Comparison of ENCODE assay signal across 10 cellular contexts in genomic region chr19:14494451-14494850, GRCh38. TPM values are rescaled to one million over a fixed set of nuclear protein-coding genes. Genes with fewer than 3 reads are reported as not detected.
DNase-seq lines count a peak whose midpoint lies in the region; ATAC-seq and TF ChIP-seq lines count a peak whose summit lies in the region.
"Had no signal": no experiment of that assay in that cellular context is flagged by ENCODE, and none has a peak within 500 bp of the region (broad histone marks: within the 10 kb centered on the region; RNA-seq: fewer than 3 reads in every experiment).

No MANE protein-coding gene starts in this region.

- peaks cover 18% of the 10 kb centered on the region for H3K4me1 ChIP-seq in GM23248 (ENCODE audit: insufficient read depth)

- H3K9me3 ChIP-seq in GM23248 (ENCODE audit: low read depth), result no peaks in the 10 kb centered on the region

- in situ Hi-C loops in GM23248 (cut with MboI), result no loop called here

- H2AFZ ChIP-seq in GM23248, result no peak overlapping the region
- H2AFZ ChIP-seq: parathyroid adenoma had no signal

- DNase-seq in GM23248, result no peak
- DNase-seq in activated CD8-positive, alpha-beta T cell treated with anti-CD3 and anti-CD28 coated beads for 36 hours, result no peak
- no peak for DNase-seq in foreskin fibroblast
- DNase-seq in GM10248 (ENCODE audit: extremely low spot score), result no peak
- DNase-seq in midbrain (lab: John Stamatoyannopoulos, UW), result no peak
- no peak for DNase-seq in left ventricle myocardium superior
- DNase-seq: NCI-H146 had no signal

- no peak for TF ChIP-seq CTCF in activated CD8-positive, alpha-beta T cell treated with anti-CD3 and anti-CD28 coated beads for 36 hours (IDR thresholded peaks at IDR 0.05)
- no peak for TF ChIP-seq CTCF in foreskin fibroblast (IDR thresholded peaks at IDR 0.05; ENCODE audit: low read depth, low read length)
- no peak for TF ChIP-seq CTCF in GM10248 (IDR thresholded peaks at IDR 0.05; ENCODE audit: control extremely low read depth, extremely low read depth, low read depth, missing control alignments)

- H4K20me1 ChIP-seq in GM23248 (ENCODE audit: insufficient read depth), result no peaks in the 10 kb centered on the region

- no peaks in the 10 kb centered on the region for H3K27me3 ChIP-seq in GM23248 (replicated peaks; ENCODE audit: insufficient read depth)

- intact Hi-C loops in activated CD8-positive, alpha-beta T cell treated with anti-CD3 and anti-CD28 coated beads for 36 hours (cut with micrococcal nuclease), result no loop called here
- intact Hi-C loops in left ventricle myocardium superior (cut with micrococcal nuclease), result no loop called here

- POLR2A ChIA-PET in activated CD8-positive, alpha-beta T cell treated with anti-CD3 and anti-CD28 coated beads for 36 hours (lab: Charles Lee), result interaction anchor here (1.5 to 2.6 kb wide), 2 partner anchors 19 to 74 kb away, joined by 5 read pairs; partner anchors contain the start of gene DDX39A
- POLR2A ChIA-PET in GM10248 (lab: Yijun Ruan, JAX), result no interaction called here

- peaks cover 18% of the 10 kb centered on the region for H3K4me1 Mint-ChIP-seq in activated CD8-positive, alpha-beta T cell treated with anti-CD3 and anti-CD28 coated beads for 36 hours (ENCODE audit: low read depth)

- 61 to 66% methylated on average over 5 of the region's 5 CpGs for WGBS in GM23248 (ENCODE audit: low coverage in 1 of 2, low lambda C conversion rate in 2 of 2, missing lambda C conversion rate in 2 of 2), 2 experiments

- peak overlapping the region; percentile 84 for H3K4me3 ChIP-seq in GM23248
- H3K4me3 ChIP-seq in foreskin fibroblast (ENCODE audit: low read depth in 1 of 2, low read length in 2 of 2), result peak overlapping the region; percentile 93 to 96
- peak overlapping the region; percentile 75 to 95 (median 89) for H3K4me3 ChIP-seq in skin epidermis

- ATAC-seq in activated CD8-positive, alpha-beta T cell treated with anti-CD3 and anti-CD28 coated beads for 36 hours, result no peak
- ATAC-seq in left ventricle myocardium superior (no peak), GM21390 (IDR thresholded peaks at IDR 0.05; ENCODE audit: unreplicated experiment) (no peak)

- H3K27ac ChIP-seq in GM23248 (0 out of 2 replicates have a peak overlapping the region, but pooled peaks have one; percentile 19), skin epidermis (peak overlapping the region in 19 of 21 experiments; percentile 68 to 95 (median 89))
- H3K27ac ChIP-seq: parathyroid adenoma had no signal

- H3K9me2 ChIP-seq in GM23248 (ENCODE audit: insufficient read depth), result no peaks in the 10 kb centered on the region

- H3F3A ChIP-seq in GM23248 (ENCODE audit: insufficient read depth), result peaks cover 9% of the 10 kb centered on the region

- peak overlapping the region; percentile 81 for H3K9ac ChIP-seq in GM23248
- H3K9ac ChIP-seq: parathyroid adenoma had no signal

- peak overlapping the region; percentile 77 for H3K4me2 ChIP-seq in GM23248 (ENCODE audit: unreplicated experiment)

- no peaks in the 10 kb centered on the region for H3K36me3 ChIP-seq in GM23248 (ENCODE audit: low read depth)

- H3K27me3 Mint-ChIP-seq in activated CD8-positive, alpha-beta T cell treated with anti-CD3 and anti-CD28 coated beads for 36 hours, result no peaks in the 10 kb centered on the region

- peaks cover 3% of the 10 kb centered on the region for H3K36me3 Mint-ChIP-seq in activated CD8-positive, alpha-beta T cell treated with anti-CD3 and anti-CD28 coated beads for 36 hours (ENCODE audit: low read depth)

- peak overlapping the region; percentile 79 for H3K4me3 Mint-ChIP-seq in activated CD8-positive, alpha-beta T cell treated with anti-CD3 and anti-CD28 coated beads for 36 hours

- H3K9me3 Mint-ChIP-seq in activated CD8-positive, alpha-beta T cell treated with anti-CD3 and anti-CD28 coated beads for 36 hours, result no peaks in the 10 kb centered on the region

- peak overlapping the region; percentile 25 for H3K27ac Mint-ChIP-seq in activated CD8-positive, alpha-beta T cell treated with anti-CD3 and anti-CD28 coated beads for 36 hours

- peaks cover 49% of the 10 kb centered on the region for H3K79me2 ChIP-seq in GM23248 (ENCODE audit: insufficient read depth)

- CTCF ChIA-PET in activated CD8-positive, alpha-beta T cell treated with anti-CD3 and anti-CD28 coated beads for 36 hours (lab: Charles Lee), result interaction anchor here (1.5 to 5.6 kb wide), 6 partner anchors 10 to 57 kb away, joined by 4 to 37 read pairs (median 9); no protein-coding TSS in a partner anchor
- CTCF ChIA-PET in GM10248 (lab: Yijun Ruan, JAX), result interaction anchor here (1.2 to 5.8 kb wide), 4 partner anchors 9 to 27 kb away, joined by 3 to 43 read pairs (median 16); no protein-coding TSS in a partner anchor

RNA-seq across cellular contexts. Expression of gene GIPC1, which starts 1.5 kb away (rescaled TPM):
- total RNA-seq in GM23248 (2014; rRNA removed; shearing (Covaris generic)), result 143 and 173 TPM in 2 replicates
- 106 and 112 TPM in 2 replicates for polyA plus RNA-seq in GM23248 (2016; fragmentation: Nextera tagmentation; extraction: Ambion mirVana)
- total RNA-seq in activated CD8-positive, alpha-beta T cell treated with anti-CD3 and anti-CD28 coated beads for 36 hours, result 10 to 100 TPM; 17.3 to 19.6 TPM
- total RNA-seq in left ventricle myocardium superior, result 55.9 TPM

RNA-seq across cellular contexts. Expression of gene PTGER1, which starts 19.3 kb away (rescaled TPM):
- total RNA-seq in GM23248 (2014; rRNA removed; shearing (Covaris generic)), result 0.22 and 2.5 TPM in 2 replicates
- 0.79 and 0.80 TPM in 2 replicates for polyA plus RNA-seq in GM23248 (2016; fragmentation: Nextera tagmentation; extraction: Ambion mirVana)
- under 1 TPM; 0.43 TPM for total RNA-seq in activated CD8-positive, alpha-beta T cell treated with anti-CD3 and anti-CD28 coated beads for 36 hours
- not detected for total RNA-seq in left ventricle myocardium superior

RNA-seq across cellular contexts. Expression of gene DNAJB1, which starts 23.7 kb away (rescaled TPM):
- 82.5 and 101 TPM in 2 replicates for total RNA-seq in GM23248 (2014; rRNA removed; shearing (Covaris generic))
- polyA plus RNA-seq in GM23248 (2016; fragmentation: Nextera tagmentation; extraction: Ambion mirVana), result 124 and 127 TPM in 2 replicates
- 10 to 100 TPM; 52.0 to 59.6 TPM for total RNA-seq in activated CD8-positive, alpha-beta T cell treated with anti-CD3 and anti-CD28 coated beads for 36 hours
- total RNA-seq in left ventricle myocardium superior, result 47.9 TPM

RNA-seq across cellular contexts. Expression of gene TECR, which starts 34.9 kb away (rescaled TPM):
- total RNA-seq in GM23248 (2014; rRNA removed; shearing (Covaris generic)), result 38.8 and 40.1 TPM in 2 replicates
- 129 and 132 TPM in 2 replicates for polyA plus RNA-seq in GM23248 (2016; fragmentation: Nextera tagmentation; extraction: Ambion mirVana)
- total RNA-seq in activated CD8-positive, alpha-beta T cell treated with anti-CD3 and anti-CD28 coated beads for 36 hours, result 10 to 100 TPM; 93.5 to 98.5 TPM
- total RNA-seq in left ventricle myocardium superior, result 86.4 TPM
